8 cellular contexts compared by ENCODE assay signal in the genomic region with DNA sequence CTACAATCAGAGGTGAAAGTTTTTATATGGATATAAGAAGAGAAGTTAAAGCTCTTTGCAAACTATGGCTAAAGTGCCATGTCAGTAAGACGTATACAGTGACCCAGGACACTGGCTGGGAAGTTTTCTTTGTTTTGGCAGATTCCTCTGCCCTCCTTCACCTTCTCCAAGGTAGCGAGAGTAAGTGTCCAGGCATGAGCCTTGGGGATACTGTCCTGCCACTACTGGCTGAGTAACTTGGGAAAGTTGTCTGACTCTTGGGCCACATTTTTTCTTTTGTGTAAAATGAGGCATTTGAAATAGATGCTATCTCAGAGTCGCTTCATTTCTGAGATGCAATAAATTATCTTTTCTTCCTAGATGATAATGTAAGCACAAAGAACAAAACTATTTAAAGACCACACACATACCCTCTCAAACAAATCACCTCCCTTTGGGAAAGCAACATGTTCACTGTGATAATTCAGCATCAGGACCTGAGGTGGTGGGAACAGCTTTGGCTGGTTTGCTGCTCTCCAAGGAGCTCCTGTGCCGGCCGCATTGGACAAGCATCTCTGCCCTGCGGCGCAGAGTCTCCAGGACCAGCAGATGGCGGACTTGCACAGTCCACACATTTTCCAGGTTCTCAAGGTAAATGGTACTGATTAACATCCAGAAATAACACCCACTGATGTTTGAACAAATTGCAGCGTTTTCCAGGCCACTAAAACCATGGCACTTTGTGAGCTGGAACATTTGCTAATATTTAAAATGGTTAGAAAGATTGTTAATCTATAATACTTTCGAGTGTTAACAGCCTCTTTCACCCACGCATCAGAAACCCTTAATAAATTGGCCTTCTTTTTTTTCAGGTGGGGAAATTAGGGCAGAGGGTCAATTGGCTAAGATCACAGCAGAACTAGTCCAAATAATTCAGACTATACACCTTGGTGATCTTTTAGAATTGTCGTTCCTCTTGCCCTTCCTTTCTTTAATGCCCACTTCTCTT.
DNase-seq lines count a peak whose midpoint lies in the region; ATAC-seq and TF ChIP-seq lines count a peak whose summit lies in the region.

No MANE protein-coding gene starts in this region.

- intact Hi-C loops in prostate gland (cut with DNase I): no loop called here

- no peak overlapping the region for H3K4me3 ChIP-seq in prostate gland

- peak in 3 of 4 experiments; percentile 45 to 67 (median 52) for TF ChIP-seq CTCF in prostate gland (IDR thresholded peaks at IDR 0.05)

- no peak overlapping the region for H3K27ac Mint-ChIP-seq in activated T-cell treated with anti-CD3 and anti-CD28 coated beads, Interleukin-2, amount 50 U/mL, for 24 hours

- no peak for TF ChIP-seq POLR2A in prostate gland (IDR thresholded peaks at IDR 0.05)

- DNase-seq in ACHN (peak; percentile 70), NCI-H226 (peak; percentile 38), glomerular endothelial cell (ENCODE audit: extremely low read depth, low read depth, low spot score) (peak; percentile 16), prostate gland (ENCODE audit: low spot score) (peak; percentile 40)
- peak; percentile 46 for DNase-seq in activated T-cell treated with anti-CD3 and anti-CD28 coated beads, Interleukin-2, amount 50 U/mL, for 24 hours
- DNase-seq in effector CD8-positive, alpha-beta T cell (lab: John Stamatoyannopoulos, UW): no peak

- no peaks in the 10 kb centered on the region for H3K36me3 ChIP-seq in prostate gland

- in situ Hi-C loops in ACHN (cut with HindIII; ENCODE audit: low pct_ligation_motif_present, low pct_unique_long_range_greater_than_20kb, low sequenced_read_pairs): no loop called here

- no peaks in the 10 kb centered on the region for H3K4me1 ChIP-seq in prostate gland (replicated peaks)

- no peaks in the 10 kb centered on the region for H3K9me3 ChIP-seq in prostate gland

- 22% methylated on average over 12 of the region's 12 CpGs for WGBS in prostate gland

- H3K9me3 Mint-ChIP-seq in activated T-cell treated with anti-CD3 and anti-CD28 coated beads, Interleukin-2, amount 50 U/mL, for 24 hours: no peaks in the 10 kb centered on the region

- ATAC-seq in GM18508 (IDR thresholded peaks at IDR 0.05; ENCODE audit: insufficient read depth, unreplicated experiment) (peak; percentile 43), HG03175 (IDR thresholded peaks at IDR 0.05; ENCODE audit: unreplicated experiment) (peak; percentile 58)

- no peaks in the 10 kb centered on the region for H3K27me3 ChIP-seq in prostate gland (replicated peaks; ENCODE audit: insufficient read depth)

- H3K4me1 Mint-ChIP-seq in activated T-cell treated with anti-CD3 and anti-CD28 coated beads, Interleukin-2, amount 50 U/mL, for 24 hours (ENCODE audit: low read depth): peaks cover 2% of the 10 kb centered on the region

- H3K27me3 Mint-ChIP-seq in activated T-cell treated with anti-CD3 and anti-CD28 coated beads, Interleukin-2, amount 50 U/mL, for 24 hours: peaks cover 54% of the 10 kb centered on the region

- H3K4me3 Mint-ChIP-seq in activated T-cell treated with anti-CD3 and anti-CD28 coated beads, Interleukin-2, amount 50 U/mL, for 24 hours: no peak overlapping the region

- H3K27ac ChIP-seq in prostate gland: no peak overlapping the region

- H3K36me3 Mint-ChIP-seq in activated T-cell treated with anti-CD3 and anti-CD28 coated beads, Interleukin-2, amount 50 U/mL, for 24 hours (ENCODE audit: low read depth): no peaks in the 10 kb centered on the region
